13 cellular contexts compared by ENCODE assay signal in the genomic region with DNA sequence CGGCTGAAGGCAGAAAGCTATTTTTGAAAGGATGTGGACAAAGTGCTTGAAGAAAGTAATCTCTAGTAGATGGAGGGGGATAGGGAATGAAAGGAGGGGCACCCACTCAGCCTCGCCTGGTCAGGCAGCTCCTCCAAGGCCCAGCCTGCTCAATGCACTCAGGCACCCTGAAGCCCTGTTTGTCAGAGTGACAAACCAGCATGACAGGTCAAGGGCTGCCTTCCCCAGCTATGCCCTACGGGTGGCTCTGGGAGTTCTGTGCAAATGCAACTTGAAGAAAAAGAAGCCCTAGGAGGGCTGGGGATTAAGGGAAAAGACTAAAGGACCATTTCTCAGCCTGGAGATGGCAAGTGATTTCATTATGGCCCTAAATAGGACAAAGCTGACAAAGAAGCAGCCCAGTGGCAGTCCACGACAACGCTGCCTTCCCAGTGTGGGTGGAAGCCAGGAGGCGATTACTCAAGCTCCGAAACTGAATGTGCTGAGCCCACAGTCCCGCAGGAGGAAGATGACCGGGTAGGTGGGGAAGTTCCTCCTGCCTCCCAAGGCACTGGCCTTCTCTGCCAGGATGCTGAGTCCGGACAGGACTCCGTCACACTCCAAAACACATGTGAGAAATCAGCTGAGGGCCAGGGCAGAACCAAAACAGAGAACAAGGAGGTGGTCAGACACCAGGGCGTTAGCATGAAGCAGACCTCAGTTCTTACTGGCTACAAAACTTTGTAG. TPM values are rescaled to one million over a fixed set of nuclear protein-coding genes. Genes with fewer than 3 reads are reported as not detected.
DNase-seq lines count a peak whose midpoint lies in the region; ATAC-seq, FAIRE-seq and TF ChIP-seq lines count a peak whose summit lies in the region.
"Had no signal": no experiment of that assay in that cellular context is flagged by ENCODE, and none has a peak within 500 bp of the region (broad histone marks: within the 10 kb centered on the region; RNA-seq: fewer than 3 reads in every experiment).

No MANE protein-coding gene starts in this region.

- no peak for FAIRE-seq in GM12892 (lab: Jason Lieb, UNC)

- in situ Hi-C loops in gastrocnemius medialis (cut with MboI; ENCODE audit: low sequenced_read_pairs in 4 of 4), result no loop called here

- peaks cover 4% of the 10 kb centered on the region for H3K36me3 Mint-ChIP-seq in activated naive CD8-positive, alpha-beta T cell treated with anti-CD3 and anti-CD28 coated beads for 36 hours

- H3K27ac Mint-ChIP-seq in activated naive CD8-positive, alpha-beta T cell treated with anti-CD3 and anti-CD28 coated beads for 36 hours, result no peak overlapping the region
- H3K27ac Mint-ChIP-seq: memory B cell; T-helper 2 cell treated with Interferon-gamma antibody and Interleukin-4, amounts not matched to agents 5 μg/mL and 100 μg/mL, for 36 hours had no signal

- no peaks in the 10 kb centered on the region for H3K36me3 ChIP-seq in gastrocnemius medialis

- no peaks in the 10 kb centered on the region for H3K9me3 Mint-ChIP-seq in activated naive CD8-positive, alpha-beta T cell treated with anti-CD3 and anti-CD28 coated beads for 36 hours
- H3K9me3 Mint-ChIP-seq: memory B cell; T-helper 2 cell treated with Interferon-gamma antibody and Interleukin-4, amounts not matched to agents 5 μg/mL and 100 μg/mL, for 36 hours had no signal

- TF ChIP-seq CTCF in gastrocnemius medialis (IDR thresholded peaks at IDR 0.05 in 4 of 5, conservative IDR thresholded peaks at IDR 0.05 in 1 of 5), result no peak

- TF ChIP-seq POLR2A in gastrocnemius medialis (IDR thresholded peaks at IDR 0.05), result no peak
- no peak for TF ChIP-seq POLR2A in GM12892 (IDR thresholded peaks at IDR 0.05; ENCODE audit: low read depth, low read length)

- no peak overlapping the region for H3K4me3 ChIP-seq in gastrocnemius medialis

- H3K4me1 Mint-ChIP-seq in activated naive CD8-positive, alpha-beta T cell treated with anti-CD3 and anti-CD28 coated beads for 36 hours, result no peaks in the 10 kb centered on the region

- intact Hi-C loops in gastrocnemius medialis (cut with DNase I; ENCODE audit: low total_unique reads), result no loop called here

- H3K27me3 Mint-ChIP-seq in activated naive CD8-positive, alpha-beta T cell treated with anti-CD3 and anti-CD28 coated beads for 36 hours, result no peaks in the 10 kb centered on the region
- H3K27me3 Mint-ChIP-seq: memory B cell had no signal

- DNase-seq in GM03348 (ENCODE audit: low spot score) (peak; percentile 63), caudate nucleus (lab: John Stamatoyannopoulos, UW) (peak in 39 of 61 donors; percentile 15 to 67 (median 39)), gastrocnemius medialis (peak; percentile 59 to 74), GM12892 (ENCODE audit: insufficient read length) (no peak), NCI-H1092 treated with DMSO at 0.1 percent for 48 hours (lab: John Stamatoyannopoulos, UW) (no peak)
- no peak for DNase-seq in activated naive CD8-positive, alpha-beta T cell treated with anti-CD3 and anti-CD28 coated beads for 36 hours
- DNase-seq: activated CD8-positive, alpha-beta memory T cell treated with anti-CD3 and anti-CD28 coated beads, Interleukin-2, amount 50 U/mL, for 48 hours; NCI-H1436 treated with DMSO at 0.1 percent for 48 hours; stimulated activated CD8-positive, alpha-beta memory T cell treated with anti-CD3 and anti-CD28 coated beads, Interleukin-4, amount 100 ng/mL, for 48 hours had no signal

- no peak overlapping the region for H3K4me3 Mint-ChIP-seq in activated naive CD8-positive, alpha-beta T cell treated with anti-CD3 and anti-CD28 coated beads for 36 hours
- H3K4me3 Mint-ChIP-seq: memory B cell; T-helper 2 cell treated with Interferon-gamma antibody and Interleukin-4, amounts not matched to agents 5 μg/mL and 100 μg/mL, for 36 hours had no signal

- no peaks in the 10 kb centered on the region for H3K4me1 ChIP-seq in gastrocnemius medialis

- no peaks in the 10 kb centered on the region for H3K9me3 ChIP-seq in gastrocnemius medialis

- no peaks in the 10 kb centered on the region for H3K27me3 ChIP-seq in layer of hippocampus (ENCODE audit: control insufficient read depth, insufficient read depth, low read length)
- no peaks in the 10 kb centered on the region for H3K27me3 ChIP-seq in gastrocnemius medialis

- ATAC-seq in gastrocnemius medialis (peak; percentile 70 to 75), HG03378 (IDR thresholded peaks at IDR 0.05; ENCODE audit: unreplicated experiment) (no peak)

- H3K27ac ChIP-seq in caudate nucleus (ENCODE audit: low read depth, low read length), result peak overlapping the region; percentile 93
- peak overlapping the region; percentile 88 for H3K27ac ChIP-seq in layer of hippocampus (ENCODE audit: low read depth, low read length)
- no peak overlapping the region for H3K27ac ChIP-seq in gastrocnemius medialis

RNA-seq across cellular contexts. Expression of gene LIPA, which starts 16.3 kb away (rescaled TPM):
- total RNA-seq in gastrocnemius medialis, result 10 to 100 TPM in 2 of 4 donors, 1 to 10 TPM in 2; 7.7 to 11.4 (median 9.3) TPM
- total RNA-seq in activated naive CD8-positive, alpha-beta T cell treated with anti-CD3 and anti-CD28 coated beads for 36 hours, result 10 to 100 TPM; 20.7 to 22.5 TPM
- polyA plus RNA-seq in GM12892 (2012; ENCODE audit: missing spikeins), result 30.6 TPM

RNA-seq across cellular contexts. Expression of gene CH25H, which starts 28.1 kb away (rescaled TPM):
- 1 to 10 TPM in 1 of 4 donors, under 1 TPM in 1, not detected in 2; 0.85 to 1.1 TPM for total RNA-seq in gastrocnemius medialis
- total RNA-seq in activated naive CD8-positive, alpha-beta T cell treated with anti-CD3 and anti-CD28 coated beads for 36 hours, result under 1 TPM; 0.16 to 0.21 TPM
- polyA plus RNA-seq in GM12892 (2012; ENCODE audit: missing spikeins), result not detected

Comparison
In these comparisons a context has a peak if more than half of its experiments do, and no peak if none do; other contexts are left out.
1. DNase-seq: peak in GM03348 (single experiment), caudate nucleus (39 of 61) and gastrocnemius medialis (2 of 2); none in activated naive CD8-positive, alpha-beta T cell treated with anti-CD3 and anti-CD28 coated beads for 36 hours (single experiment), GM12892 (single experiment) and NCI-H1092 treated with DMSO at 0.1 percent for 48 hours (single experiment).
2. H3K27ac ChIP-seq: peak in caudate nucleus (single experiment) and layer of hippocampus (single experiment); none in gastrocnemius medialis (0 of 4).